Comparison of ENCODE assay signal across 11 cellular contexts in the genomic region with DNA sequence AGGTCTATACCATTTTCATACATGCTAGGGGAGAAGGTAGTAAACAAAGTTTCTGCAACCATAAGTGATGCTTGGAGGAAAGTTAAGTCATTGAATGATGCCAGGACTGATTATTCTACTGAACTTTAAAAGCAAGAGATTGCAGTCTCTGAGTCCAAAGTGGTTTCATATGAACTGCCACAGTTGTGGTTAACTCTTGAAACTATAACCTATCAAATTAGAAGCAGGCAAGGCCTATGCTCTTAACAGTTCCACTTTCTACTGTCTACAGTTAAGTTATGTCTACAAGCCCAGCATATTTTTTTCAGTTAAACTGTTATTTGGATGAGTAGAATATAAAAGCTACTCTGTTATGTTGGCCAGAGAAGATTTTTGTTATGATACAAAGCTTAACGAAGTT.
A peak's percentile ranks its signal among the peaks of the same experiment; 100 is the strongest.
DNase-seq lines count a peak whose midpoint lies in the region; ATAC-seq and TF ChIP-seq lines count a peak whose summit lies in the region.
"Had no signal": no experiment of that assay in that cellular context is flagged by ENCODE, and none has a peak within 500 bp of the region (broad histone marks: within the 10 kb centered on the region; RNA-seq: fewer than 3 reads in every experiment).

No MANE protein-coding gene starts in this region.

- H3K4me3 ChIP-seq in DND-41 (ENCODE audit: low read depth in 1 of 2, low read length in 2 of 2) (no peak overlapping the region), SK-N-MC (no peak overlapping the region), mammary epithelial cell (replicated peaks in 1 of 3; ENCODE audit: insufficient read depth in 1 of 3, low read depth in 2 of 3, low read length in 3 of 3) (no peak overlapping the region)
- H3K4me3 ChIP-seq: neural progenitor cell, SJSA1 had no signal

- no peaks in the 10 kb centered on the region for H3K36me3 ChIP-seq in DND-41 (ENCODE audit: insufficient read depth, low read length)
- no peaks in the 10 kb centered on the region for H3K36me3 ChIP-seq in SK-N-MC (ENCODE audit: insufficient read depth, low read length)
- no peaks in the 10 kb centered on the region for H3K36me3 ChIP-seq in mammary epithelial cell (ENCODE audit: insufficient read depth, low read length)
- H3K36me3 ChIP-seq: neural progenitor cell, SJSA1 had no signal

- H3K27me3 ChIP-seq in DND-41 (ENCODE audit: insufficient read depth, low read length, poor library complexity) (no peaks in the 10 kb centered on the region), mammary epithelial cell (ENCODE audit: insufficient read depth, low read length) (no peaks in the 10 kb centered on the region)
- H3K27me3 ChIP-seq: neural progenitor cell, SJSA1 had no signal

- H3K9ac ChIP-seq in DND-41 (ENCODE audit: low read depth, low read length), result peak overlapping the region; percentile 14; the same call in 1 of the 2 replicates
- H3K9ac ChIP-seq in SK-N-MC (ENCODE audit: insufficient read length), result no peak overlapping the region
- no peak overlapping the region for H3K9ac ChIP-seq in mammary epithelial cell (ENCODE audit: insufficient read depth, low read length)
- H3K9ac ChIP-seq: neural progenitor cell had no signal

- BruUV-seq in mammary epithelial cell (replicated peaks; lab: Mats Ljungman, UMichigan), result no TSS peak

- H3K4me2 ChIP-seq in DND-41 (ENCODE audit: insufficient read depth, low read length), result no peak overlapping the region
- H3K4me2 ChIP-seq in mammary epithelial cell (ENCODE audit: insufficient read depth, low read depth, low read length), result no peak overlapping the region
- H3K4me2 ChIP-seq: neural progenitor cell had no signal

- ATAC-seq in DND-41 (ENCODE audit: insufficient read depth, low read depth) (peak; percentile 99), GM19351 (IDR thresholded peaks at IDR 0.05; ENCODE audit: unreplicated experiment) (peak; percentile 98), HG03039 (IDR thresholded peaks at IDR 0.05; ENCODE audit: unreplicated experiment) (peak; percentile 97)

- H3K79me2 ChIP-seq in DND-41 (ENCODE audit: insufficient read depth, low read length) (no peaks in the 10 kb centered on the region), mammary epithelial cell (ENCODE audit: insufficient read depth, low read length) (no peaks in the 10 kb centered on the region)

- intact Hi-C loops in mammary epithelial cell (cut with micrococcal nuclease), result no loop called here

- dilution Hi-C loops in mammary epithelial cell (cut with HindIII; ENCODE audit: low sequenced_read_pairs), result no loop called here

- no peaks in the 10 kb centered on the region for H3K9me3 ChIP-seq in DND-41 (ENCODE audit: insufficient read depth, low read length, severe bottlenecking)
- H3K9me3 ChIP-seq in SK-N-MC (ENCODE audit: low read depth, low read length), result no peaks in the 10 kb centered on the region
- H3K9me3 ChIP-seq in mammary epithelial cell (replicated peaks; ENCODE audit: insufficient read depth, low read length), result no peaks in the 10 kb centered on the region
- H3K9me3 ChIP-seq: SJSA1 had no signal

- peak; percentile 12 for DNase-seq in DND-41
- no peak for DNase-seq in SK-N-MC (ENCODE audit: low read depth, low spot score)
- no peak for DNase-seq in EL
- no peak for DNase-seq in NCI-H1105 (lab: John Stamatoyannopoulos, UW)
- DNase-seq in stimulated activated CD8-positive, alpha-beta memory T cell treated with anti-CD3 and anti-CD28 coated beads, Interleukin-4, amount 100 ng/mL, for 48 hours, result no peak
- no peak for DNase-seq in mammary epithelial cell
- DNase-seq: aorta had no signal

- WGBS in mammary epithelial cell (ENCODE audit: low coverage, missing lambda C conversion rate), result 87% methylated on average over 1 of the region's 1 CpG

- peak overlapping the region; percentile 68 for H3K27ac ChIP-seq in DND-41 (ENCODE audit: low read length)
- peak overlapping the region; percentile 64 for H3K27ac ChIP-seq in SK-N-MC
- no peak overlapping the region for H3K27ac ChIP-seq in mammary epithelial cell (ENCODE audit: insufficient read depth, low read depth, low read length)
- H3K27ac ChIP-seq: neural progenitor cell, SJSA1 had no signal

- no peaks in the 10 kb centered on the region for H4K20me1 ChIP-seq in DND-41 (ENCODE audit: insufficient read depth, low read length)
- H4K20me1 ChIP-seq in mammary epithelial cell (ENCODE audit: insufficient read depth, low read length), result no peaks in the 10 kb centered on the region

- no peak overlapping the region for H2AFZ ChIP-seq in DND-41 (ENCODE audit: low read depth, low read length)
- no peak overlapping the region for H2AFZ ChIP-seq in mammary epithelial cell (ENCODE audit: low read depth, low read length)
- H2AFZ ChIP-seq: neural progenitor cell had no signal

- in situ Hi-C loops in mammary epithelial cell (cut with MboI; ENCODE audit: low sequenced_read_pairs in 2 of 2), result no loop called here

- CTCF ChIA-PET in mammary epithelial cell (lab: Charles Lee; ENCODE audit: low non-redundant PET), result no interaction called here

- TF ChIP-seq CTCF in DND-41 (IDR thresholded peaks at IDR 0.05; ENCODE audit: borderline replicate concordance, extremely low read depth, low read length, poor library complexity, severe bottlenecking) (no peak), mammary epithelial cell (conservative IDR thresholded peaks at IDR 0.05 in 1 of 2, IDR thresholded peaks at IDR 0.05 in 1 of 2; ENCODE audit: extremely low read depth in 1 of 2, insufficient read depth in 1 of 2, low read depth in 1 of 2, low read length in 2 of 2) (no peak)

- H3K4me1 ChIP-seq in DND-41 (ENCODE audit: insufficient read depth, low read length), result peaks cover 26% of the 10 kb centered on the region
- H3K4me1 ChIP-seq in mammary epithelial cell (ENCODE audit: insufficient read depth, low read length), result no peaks in the 10 kb centered on the region
- H3K4me1 ChIP-seq: neural progenitor cell, SJSA1 had no signal
